ENCODE assay signal across 1 cellular context in the genomic region with DNA sequence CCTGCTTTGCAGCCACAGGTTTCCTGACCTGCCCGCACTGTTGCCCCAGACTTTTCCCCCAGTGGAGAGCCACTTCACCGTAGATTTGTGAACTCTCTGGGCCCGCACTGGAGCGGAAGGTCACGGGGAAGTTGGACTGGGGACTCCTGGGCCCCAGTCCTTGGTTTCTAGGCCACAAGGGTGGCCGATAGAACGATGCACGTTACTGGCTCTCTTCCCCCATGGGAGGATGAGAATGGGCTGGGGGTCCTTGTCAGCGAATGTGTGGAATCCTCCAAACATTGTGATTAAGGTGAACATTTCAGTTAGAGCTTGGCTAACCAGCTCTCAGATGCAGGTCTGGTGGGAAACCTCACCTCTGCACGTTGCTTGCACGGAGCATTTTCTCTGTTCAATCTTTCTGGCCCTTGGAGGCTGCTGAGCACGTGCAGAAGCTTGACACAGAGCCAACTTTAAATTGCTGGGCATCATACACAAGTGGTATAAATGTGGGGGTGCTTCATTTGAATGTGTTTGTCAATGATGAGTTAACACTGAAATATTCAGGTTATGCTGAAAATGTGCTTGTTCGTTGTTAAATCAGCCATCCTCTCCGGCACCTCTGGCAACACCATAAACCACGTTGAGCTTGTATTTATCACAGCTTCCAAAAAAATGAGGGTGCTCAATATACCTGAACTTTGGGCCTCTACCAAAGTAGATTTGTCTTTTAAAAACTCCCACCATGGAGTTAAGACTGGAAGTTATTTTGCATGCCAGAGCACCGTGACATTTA.
TF ChIP-seq lines count a peak whose summit lies in the region.

No MANE protein-coding gene starts in this region.

TF ChIP-seq in HepG2, 621 proteins besides CTCF, POLR2A, EP300 and RAD21 (continued from another document and continues in another):
- TF ChIP-seq ZNF160 (CRISPR knock-in tag; IDR thresholded peaks at IDR 0.05) = no peak
- no peak for TF ChIP-seq ZNF562 (CRISPR knock-in tag; IDR thresholded peaks at IDR 0.05; ENCODE audit: borderline replicate concordance)
- no peak for TF ChIP-seq ZFP36L1 (CRISPR knock-in tag; IDR thresholded peaks at IDR 0.05)
- no peak for TF ChIP-seq ZBTB49 (CRISPR knock-in tag; IDR thresholded peaks at IDR 0.05; ENCODE audit: borderline replicate concordance)
- no peak; the same call in none of the 2 replicates for TF ChIP-seq ZFX (CRISPR knock-in tag; IDR thresholded peaks at IDR 0.05; ENCODE audit: low read depth)
- no peak for TF ChIP-seq SUZ12 (IDR thresholded peaks at IDR 0.05; ENCODE audit: low read depth, low read length)
- 0 out of 2 replicates have a peak, but pooled peaks have one; percentile 18 for TF ChIP-seq SNAPC4 (CRISPR knock-in tag; IDR thresholded peaks at IDR 0.05)
- TF ChIP-seq HDAC1 (CRISPR knock-in tag; IDR thresholded peaks at IDR 0.05) = no peak; the same call in none of the 2 replicates
- no peak for TF ChIP-seq TCF7L2 (IDR thresholded peaks at IDR 0.05; ENCODE audit: low read depth, low read length)
- TF ChIP-seq MED8 (CRISPR knock-in tag; IDR thresholded peaks at IDR 0.05; ENCODE audit: insufficient replicate concordance) = peak; percentile 54
- no peak for TF ChIP-seq SATB2 (CRISPR knock-in tag; IDR thresholded peaks at IDR 0.05)
- TF ChIP-seq, protein P1, sequence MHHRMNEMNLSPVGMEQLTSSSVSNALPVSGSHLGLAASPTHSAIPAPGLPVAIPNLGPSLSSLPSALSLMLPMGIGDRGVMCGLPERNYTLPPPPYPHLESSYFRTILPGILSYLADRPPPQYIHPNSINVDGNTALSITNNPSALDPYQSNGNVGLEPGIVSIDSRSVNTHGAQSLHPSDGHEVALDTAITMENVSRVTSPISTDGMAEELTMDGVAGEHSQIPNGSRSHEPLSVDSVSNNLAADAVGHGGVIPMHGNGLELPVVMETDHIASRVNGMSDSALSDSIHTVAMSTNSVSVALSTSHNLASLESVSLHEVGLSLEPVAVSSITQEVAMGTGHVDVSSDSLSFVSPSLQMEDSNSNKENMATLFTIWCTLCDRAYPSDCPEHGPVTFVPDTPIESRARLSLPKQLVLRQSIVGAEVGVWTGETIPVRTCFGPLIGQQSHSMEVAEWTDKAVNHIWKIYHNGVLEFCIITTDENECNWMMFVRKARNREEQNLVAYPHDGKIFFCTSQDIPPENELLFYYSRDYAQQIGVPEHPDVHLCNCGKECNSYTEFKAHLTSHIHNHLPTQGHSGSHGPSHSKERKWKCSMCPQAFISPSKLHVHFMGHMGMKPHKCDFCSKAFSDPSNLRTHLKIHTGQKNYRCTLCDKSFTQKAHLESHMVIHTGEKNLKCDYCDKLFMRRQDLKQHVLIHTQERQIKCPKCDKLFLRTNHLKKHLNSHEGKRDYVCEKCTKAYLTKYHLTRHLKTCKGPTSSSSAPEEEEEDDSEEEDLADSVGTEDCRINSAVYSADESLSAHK (CRISPR knock-in tag; IDR thresholded peaks at IDR 0.05; ENCODE audit: borderline replicate concordance) = no peak
- TF ChIP-seq PBX3 (CRISPR knock-in tag; IDR thresholded peaks at IDR 0.05; ENCODE audit: borderline replicate concordance) = 0 out of 2 replicates have a peak, but pooled peaks have one; percentile 6
- peak; percentile 32; the same call in 1 of the 2 replicates for TF ChIP-seq SALL1 (CRISPR knock-in tag; IDR thresholded peaks at IDR 0.05)
- TF ChIP-seq GMEB1 (CRISPR knock-in tag; IDR thresholded peaks at IDR 0.05; ENCODE audit: borderline replicate concordance) = no peak
- no peak for TF ChIP-seq ZBTB26 (CRISPR knock-in tag; IDR thresholded peaks at IDR 0.05; ENCODE audit: borderline replicate concordance)
- no peak for TF ChIP-seq SCMH1 (CRISPR knock-in tag; IDR thresholded peaks at IDR 0.05; ENCODE audit: borderline replicate concordance)
- 0 out of 2 replicates have a peak, but pooled peaks have one; percentile 2 for TF ChIP-seq ARID5B (CRISPR knock-in tag; IDR thresholded peaks at IDR 0.05)
- no peak for TF ChIP-seq AHDC1 (CRISPR knock-in tag; IDR thresholded peaks at IDR 0.05; ENCODE audit: borderline replicate concordance)
- no peak for TF ChIP-seq ZNF83 (CRISPR knock-in tag; IDR thresholded peaks at IDR 0.05; ENCODE audit: borderline replicate concordance)
- TF ChIP-seq ATRX (CRISPR knock-in tag; IDR thresholded peaks at IDR 0.05; ENCODE audit: borderline replicate concordance) = no peak
- TF ChIP-seq CC2D1A (CRISPR knock-in tag; IDR thresholded peaks at IDR 0.05) = no peak
- no peak for TF ChIP-seq ARNT (IDR thresholded peaks at IDR 0.05)
